ENCODE assay signal across 8 cellular contexts in genomic region chr15:23467110-23467600, GRCh38. TPM values are rescaled to one million over a fixed set of nuclear protein-coding genes. Genes with fewer than 3 reads are reported as not detected.
A peak's percentile ranks its signal among the peaks of the same experiment; 100 is the strongest.
DNase-seq lines count a peak whose midpoint lies in the region; ATAC-seq and TF ChIP-seq lines count a peak whose summit lies in the region.

No MANE protein-coding gene starts in this region.

- TF ChIP-seq CTCF in prostate gland (IDR thresholded peaks at IDR 0.05): peak in 3 of 4 experiments; percentile 39 to 68 (median 45)

- DNase-seq in NCI-H345 (lab: John Stamatoyannopoulos, UW) (peak; percentile 3), NCI-H345 treated with DMSO at 0.1 percent for 48 hours (lab: John Stamatoyannopoulos, UW; ENCODE audit: unreplicated experiment) (no peak), NCI-H82 treated with DMSO at 0.1 percent for 48 hours (lab: John Stamatoyannopoulos, UW; ENCODE audit: unreplicated experiment) (peak; percentile 20), epidermal melanocyte (ENCODE audit: insufficient read length, low spot score) (peak; percentile 24), prostate gland (ENCODE audit: low spot score) (no peak), CD1c-positive myeloid dendritic cell (ENCODE audit: extremely low spot score) (no peak), NK-92 (lab: John Stamatoyannopoulos, UW; ENCODE audit: unreplicated experiment) (no peak)

- no peaks in the 10 kb centered on the region for H3K36me3 ChIP-seq in prostate gland

- WGBS in prostate gland: 68% methylated on average over 3 of the region's 3 CpGs

- no peak for TF ChIP-seq POLR2A in prostate gland (IDR thresholded peaks at IDR 0.05)

- no peaks in the 10 kb centered on the region for H3K9me3 ChIP-seq in prostate gland

- H3K4me1 ChIP-seq in prostate gland (replicated peaks): no peaks in the 10 kb centered on the region

- ATAC-seq in GM19452 (IDR thresholded peaks at IDR 0.05; ENCODE audit: unreplicated experiment): no peak

- intact Hi-C loops in prostate gland (cut with DNase I): loop anchor here (10.0 kb wide), 1 partner anchor 432 kb away; the partner anchor contains the start of gene TUBGCP5

- no peak overlapping the region for H3K4me3 ChIP-seq in prostate gland

- no peak overlapping the region for H3K27ac ChIP-seq in prostate gland

- no peaks in the 10 kb centered on the region for H3K27me3 ChIP-seq in prostate gland (replicated peaks; ENCODE audit: insufficient read depth)

RNA-seq across cellular contexts. Expression of gene GOLGA6L2, which starts 20.1 kb away (rescaled TPM):
- 1 to 10 TPM in 1 of 2 donors, not detected in 1; 1.4 TPM for total RNA-seq in prostate gland

Comparison
In these comparisons a context has a peak if more than half of its experiments do, and no peak if none do; other contexts are left out.
1. DNase-seq: peak in NCI-H345 (single experiment), NCI-H82 treated with DMSO at 0.1 percent for 48 hours (single experiment) and epidermal melanocyte (single experiment); none in NCI-H345 treated with DMSO at 0.1 percent for 48 hours (single experiment), prostate gland (single experiment), CD1c-positive myeloid dendritic cell (single experiment) and NK-92 (single experiment).